8 cellular contexts compared by ENCODE assay signal in genomic region chr19:18223860-18224524, GRCh38. TPM values are rescaled to one million over a fixed set of nuclear protein-coding genes. Genes with fewer than 3 reads are reported as not detected.
DNase-seq lines count a peak whose midpoint lies in the region; ATAC-seq and TF ChIP-seq lines count a peak whose summit lies in the region.

No MANE protein-coding gene starts in this region.

- TF ChIP-seq POLR2A in right lobe of liver (IDR thresholded peaks at IDR 0.05) = no peak

- peaks cover 34% of the 10 kb centered on the region for H3K4me1 Mint-ChIP-seq in chondrocyte (ENCODE audit: low read depth)

- ATAC-seq in HG02973 (IDR thresholded peaks at IDR 0.05; ENCODE audit: unreplicated experiment) (peak; percentile 13), right lobe of liver (peak; percentile 32 to 53 (median 38)), GM21717 (IDR thresholded peaks at IDR 0.05; ENCODE audit: unreplicated experiment) (no peak), HG03354 (IDR thresholded peaks at IDR 0.05; ENCODE audit: poor library complexity, severe bottlenecking, unreplicated experiment) (no peak)

- no peaks in the 10 kb centered on the region for H3K27me3 ChIP-seq in SK-N-SH (ENCODE audit: insufficient read depth)
- peaks cover 0 to 9% of the 10 kb centered on the region in 2 donors for H3K27me3 ChIP-seq in right lobe of liver

- DNase-seq in DMS114 treated with DMSO at 0.1 percent for 48 hours (lab: John Stamatoyannopoulos, UW; ENCODE audit: unreplicated experiment) (peak; percentile 27), SK-N-SH (peak; percentile 89), chondrocyte (ENCODE audit: low spot score) (no peak), right lobe of liver (peak; percentile 59 to 73 (median 72))

- H3K27ac ChIP-seq in SK-N-SH (ENCODE audit: low read depth in 2 of 2, low read length in 1 of 2) (peak overlapping the region in 1 of 2 experiments; percentile 62; a peak in 1 of 4 replicates), right lobe of liver (peak overlapping the region; percentile 45 to 52 (median 49)), temporal lobe (ENCODE audit: low read depth, low read length) (peak overlapping the region; percentile 53)

- 18% methylated on average over 18 of the region's 39 CpGs for WGBS in SK-N-SH (ENCODE audit: low lambda C conversion rate)
- WGBS in right lobe of liver (ENCODE audit: insufficient coverage, low coverage, low lambda C conversion rate, missing lambda C conversion rate) = 7% methylated on average over 29 of the region's 39 CpGs

- no peaks in the 10 kb centered on the region for H3K9me3 Mint-ChIP-seq in chondrocyte (ENCODE audit: low read depth)

- POLR2A ChIA-PET in SK-N-SH (lab: Yijun Ruan, JAX) = interaction anchor here (1.2 to 1.5 kb wide), 2 partner anchors 9 to 51 kb away, joined by 3 to 7 read pairs; no protein-coding TSS in a partner anchor

- CTCF ChIA-PET in SK-N-SH (lab: Yijun Ruan, JAX) = interaction anchor here (0.7 to 9.4 kb wide), 6 partner anchors 8 to 1763 kb away, joined by 3 to 81 read pairs (median 32); partner anchors contain the start of gene MPV17L2

- peak overlapping the region; percentile 73 for H3K4me3 Mint-ChIP-seq in chondrocyte (ENCODE audit: unreplicated experiment)

- peaks cover 8% of the 10 kb centered on the region for H3K27me3 Mint-ChIP-seq in chondrocyte (ENCODE audit: low read depth)

- TF ChIP-seq CTCF in SK-N-SH (IDR thresholded peaks at IDR 0.05) = no peak
- TF ChIP-seq CTCF in chondrocyte (IDR thresholded peaks at IDR 0.05) = no peak
- TF ChIP-seq CTCF in right lobe of liver (IDR thresholded peaks at IDR 0.05) = no peak

- H3F3A ChIP-seq in SK-N-SH (replicated peaks; ENCODE audit: insufficient read depth) = no peaks in the 10 kb centered on the region

- no peaks in the 10 kb centered on the region for H3K79me2 ChIP-seq in SK-N-SH (ENCODE audit: insufficient read depth)

- no peaks in the 10 kb centered on the region for H3K36me3 Mint-ChIP-seq in chondrocyte (ENCODE audit: low read depth)

- no peak for TF ChIP-seq EP300 in SK-N-SH (IDR thresholded peaks at IDR 0.05; ENCODE audit: borderline replicate concordance in 1 of 2, low read depth in 1 of 2, low read length in 1 of 2)

- H4K20me1 ChIP-seq in SK-N-SH (ENCODE audit: insufficient read depth) = no peaks in the 10 kb centered on the region

- H3K4me1 ChIP-seq in SK-N-SH (ENCODE audit: control insufficient read depth in 1 of 2, insufficient read depth in 2 of 2, low read depth in 1 of 2, low read length in 1 of 2) (peaks cover 0 to 19% of the 10 kb centered on the region in 2 experiments; a peak in 1 of 4 replicates), right lobe of liver (peaks cover 0 to 14% (median 4%) of the 10 kb centered on the region in 4 donors)

- H3K36me3 ChIP-seq in SK-N-SH (replicated peaks in 1 of 2; ENCODE audit: control insufficient read depth in 1 of 2, insufficient read depth in 2 of 2, low read length in 1 of 2) (no peaks in the 10 kb centered on the region), right lobe of liver (no peaks in the 10 kb centered on the region)

- peak overlapping the region; percentile 82 for H3K4me2 ChIP-seq in SK-N-SH

- H3K9me2 ChIP-seq in SK-N-SH = no peaks in the 10 kb centered on the region

- intact Hi-C loops in right lobe of liver (cut with DNase I) = no loop called here

- H3K4me3 ChIP-seq in SK-N-SH (ENCODE audit: low read depth in 2 of 2, low read length in 1 of 2) = peak overlapping the region; percentile 55 to 59
- H3K4me3 ChIP-seq in right lobe of liver = peak overlapping the region; percentile 36 to 54 (median 42)

- H3K9me3 ChIP-seq in SK-N-SH (no peaks in the 10 kb centered on the region), right lobe of liver (no peaks in the 10 kb centered on the region)

- H3K9ac ChIP-seq in SK-N-SH = no peak overlapping the region

- no peak overlapping the region for H3K27ac Mint-ChIP-seq in chondrocyte (ENCODE audit: unreplicated experiment)

- TF ChIP-seq RAD21 in SK-N-SH (IDR thresholded peaks at IDR 0.05; ENCODE audit: low read length) = no peak

- peak overlapping the region; percentile 84; the same call in 1 of the 2 replicates for H2AFZ ChIP-seq in SK-N-SH (ENCODE audit: low read depth)

TF ChIP-seq in SK-N-SH, 30 proteins besides CTCF, POLR2A, EP300 and RAD21:
- TF ChIP-seq TCF12 (IDR thresholded peaks at IDR 0.05) = no peak

RNA-seq across cellular contexts. Expression of gene PDE4C, which starts 2.2 kb away (rescaled TPM):
- 0.36 and 1.0 TPM in 2 replicates for polyA plus RNA-seq in SK-N-SH (2012; rRNA removed)
- 0.05 and 0.26 TPM in 2 replicates for polyA plus RNA-seq in SK-N-SH (2012; cell fraction: cytosol; rRNA removed)
- 4.1 and 8.2 TPM in 2 replicates for polyA plus RNA-seq in SK-N-SH (2012; cell fraction: nucleus; rRNA removed)
- total RNA-seq in chondrocyte (2.9 to 3.4 TPM in 2 of 3 replicates, not detected in the other), right lobe of liver (1 to 10 TPM in 1 of 6 experiments, under 1 TPM in 5; 0.25 to 1.1 (median 0.57) TPM), temporal lobe (1.2 TPM)

RNA-seq across cellular contexts. Expression of gene RAB3A, which starts 20.1 kb away (rescaled TPM):
- polyA plus RNA-seq in SK-N-SH (2012; rRNA removed) = 9.1 and 9.7 TPM in 2 replicates
- 7.7 and 10.0 TPM in 2 replicates for polyA plus RNA-seq in SK-N-SH (2012; cell fraction: cytosol; rRNA removed)
- 13.1 and 19.6 TPM in 2 replicates for polyA plus RNA-seq in SK-N-SH (2012; cell fraction: nucleus; rRNA removed)
- total RNA-seq in chondrocyte (3.4 to 6.1 TPM (median 3.8 TPM) in 3 replicates), right lobe of liver (1 to 10 TPM in 3 of 6 experiments, under 1 TPM in 3; 0.81 to 2.6 (median 1.4) TPM), temporal lobe (44.7 TPM)

RNA-seq across cellular contexts. Expression of gene MPV17L2, which starts 31.0 kb away (rescaled TPM):
- polyA plus RNA-seq in SK-N-SH (2012; rRNA removed) = 17.5 and 20.6 TPM in 2 replicates
- 9.7 and 13.5 TPM in 2 replicates for polyA plus RNA-seq in SK-N-SH (2012; cell fraction: cytosol; rRNA removed)
- 8.2 and 8.6 TPM in 2 replicates for polyA plus RNA-seq in SK-N-SH (2012; cell fraction: nucleus; rRNA removed)
- total RNA-seq in chondrocyte (10.9 to 14.2 TPM (median 12.8 TPM) in 3 replicates), right lobe of liver (10 to 100 TPM in 2 of 6 experiments, 1 to 10 TPM in 4; 6.5 to 26.4 (median 7.5) TPM), temporal lobe (2.7 TPM)

RNA-seq across cellular contexts. Expression of gene IQCN, which starts 50.3 kb away (rescaled TPM):
- polyA plus RNA-seq in SK-N-SH (2012; rRNA removed) = 1.9 and 2.5 TPM in 2 replicates
- polyA plus RNA-seq in SK-N-SH (2012; cell fraction: cytosol; rRNA removed) = 0.19 and 0.41 TPM in 2 replicates
- polyA plus RNA-seq in SK-N-SH (2012; cell fraction: nucleus; rRNA removed) = 16.0 and 19.5 TPM in 2 replicates
- total RNA-seq in chondrocyte = 1.6 to 4.0 TPM (median 2.4 TPM) in 3 replicates
- 1 to 10 TPM in 5 of 6 experiments, under 1 TPM in 1; 0.82 to 5.3 (median 2.5) TPM for total RNA-seq in right lobe of liver
- total RNA-seq in temporal lobe = 0.49 TPM

RNA-seq across cellular contexts. Expression of gene IFI30, which starts 50.4 kb away (rescaled TPM):
- polyA plus RNA-seq in SK-N-SH (2012; rRNA removed) = 10.7 and 11.6 TPM in 2 replicates
- polyA plus RNA-seq in SK-N-SH (2012; cell fraction: cytosol; rRNA removed) = 4.4 and 6.7 TPM in 2 replicates
- 4.5 and 5.5 TPM in 2 replicates for polyA plus RNA-seq in SK-N-SH (2012; cell fraction: nucleus; rRNA removed)
- total RNA-seq in chondrocyte (0.33 to 2.1 TPM (median 1.7 TPM) in 3 replicates), right lobe of liver (100 to 1,000 TPM in 3 of 6 experiments, 10 to 100 TPM in 3; 54.0 to 205 (median 91.8) TPM), temporal lobe (under 0.01 TPM)

Comparison
In these comparisons a context has a peak if more than half of its experiments do, and no peak if none do; other contexts are left out.
1. ATAC-seq: peak in HG02973 (single experiment) and right lobe of liver (4 of 4); none in GM21717 (single experiment) and HG03354 (single experiment).